Comparison of ENCODE assay signal across 13 cellular contexts in genomic region chr3:29004885-29005599, GRCh38.
DNase-seq lines count a peak whose midpoint lies in the region; ATAC-seq lines count a peak whose summit lies in the region.
"Had no signal": no experiment of that assay in that cellular context is flagged by ENCODE, and none has a peak within 500 bp of the region (broad histone marks: within the 10 kb centered on the region; RNA-seq: fewer than 3 reads in every experiment).

No MANE protein-coding gene starts in this region.

- H3K9me3 ChIP-seq in CD8-positive, alpha-beta memory T cell (ENCODE audit: low read length), result no peaks in the 10 kb centered on the region
- H3K9me3 ChIP-seq: right lobe of liver, tibial artery had no signal

- no peaks in the 10 kb centered on the region for H3K4me1 Mint-ChIP-seq in naive thymus-derived CD8-positive, alpha-beta T cell
- H3K4me1 Mint-ChIP-seq in CD8-positive, alpha-beta memory T cell, result no peaks in the 10 kb centered on the region
- H3K4me1 Mint-ChIP-seq in activated T-cell treated with anti-CD3 and anti-CD28 coated beads, Interleukin-2, amount 50 U/mL, for 72 hours (ENCODE audit: low read depth), result no peaks in the 10 kb centered on the region
- H3K4me1 Mint-ChIP-seq: T-helper 17 cell had no signal

- no peaks in the 10 kb centered on the region for H3K4me1 ChIP-seq in CD8-positive, alpha-beta memory T cell (ENCODE audit: insufficient read depth, low read length)
- H3K4me1 ChIP-seq: right lobe of liver, tibial artery had no signal

- ATAC-seq in GM18861 (IDR thresholded peaks at IDR 0.05; ENCODE audit: unreplicated experiment), result peak; percentile 100
- ATAC-seq in GM21381 (IDR thresholded peaks at IDR 0.05; ENCODE audit: unreplicated experiment), result peak; percentile 99
- peak; percentile 97 for ATAC-seq in HG02970 (IDR thresholded peaks at IDR 0.05; ENCODE audit: low FRiP score, unreplicated experiment)
- ATAC-seq in HG03565 (IDR thresholded peaks at IDR 0.05; ENCODE audit: unreplicated experiment), result peak; percentile 100
- no peak for ATAC-seq in naive thymus-derived CD8-positive, alpha-beta T cell
- ATAC-seq in activated T-cell treated with anti-CD3 and anti-CD28 coated beads, Interleukin-2, amount 50 U/mL, for 72 hours (replicated peaks in 1 of 2), result no peak
- ATAC-seq: right lobe of liver, T-helper 17 cell had no signal

- no peaks in the 10 kb centered on the region for H3K36me3 ChIP-seq in CD8-positive, alpha-beta memory T cell (ENCODE audit: insufficient read depth, low read length)
- H3K36me3 ChIP-seq: right lobe of liver, tibial artery had no signal

- H3K4me3 ChIP-seq in CD8-positive, alpha-beta memory T cell (ENCODE audit: low read length), result no peak overlapping the region
- H3K4me3 ChIP-seq: right lobe of liver, tibial artery had no signal

- H3K27ac Mint-ChIP-seq in naive thymus-derived CD8-positive, alpha-beta T cell, result no peak overlapping the region
- H3K27ac Mint-ChIP-seq in CD8-positive, alpha-beta memory T cell, result no peak overlapping the region
- no peak overlapping the region for H3K27ac Mint-ChIP-seq in activated T-cell treated with anti-CD3 and anti-CD28 coated beads, Interleukin-2, amount 50 U/mL, for 72 hours
- H3K27ac Mint-ChIP-seq: T-helper 17 cell had no signal

- no peaks in the 10 kb centered on the region for H3K36me3 Mint-ChIP-seq in naive thymus-derived CD8-positive, alpha-beta T cell
- H3K36me3 Mint-ChIP-seq in CD8-positive, alpha-beta memory T cell, result no peaks in the 10 kb centered on the region
- no peaks in the 10 kb centered on the region for H3K36me3 Mint-ChIP-seq in activated T-cell treated with anti-CD3 and anti-CD28 coated beads, Interleukin-2, amount 50 U/mL, for 72 hours (ENCODE audit: insufficient read depth in 2 of 2)

- POLR2A ChIA-PET in naive thymus-derived CD8-positive, alpha-beta T cell (lab: Charles Lee), result no interaction called here
- POLR2A ChIA-PET in CD8-positive, alpha-beta memory T cell (lab: Charles Lee), result no interaction called here

- no peak for DNase-seq in naive thymus-derived CD8-positive, alpha-beta T cell
- no peak for DNase-seq in DMS53 treated with DMSO at 0.1 percent for 48 hours (lab: John Stamatoyannopoulos, UW; ENCODE audit: unreplicated experiment)
- no peak for DNase-seq in CD8-positive, alpha-beta memory T cell
- DNase-seq in activated T-cell treated with anti-CD3 and anti-CD28 coated beads, Interleukin-2, amount 50 U/mL, for 72 hours, result no peak
- DNase-seq: activated CD4-positive, alpha-beta T cell treated with anti-CD3 and anti-CD28 coated beads, Interleukin-2, amount 50 U/mL, for 48 hours; NCI-H1436 treated with DMSO at 0.1 percent for 48 hours; right lobe of liver; T-helper 17 cell; tibial artery had no signal

- no peak overlapping the region for H3K4me3 Mint-ChIP-seq in naive thymus-derived CD8-positive, alpha-beta T cell
- no peak overlapping the region for H3K4me3 Mint-ChIP-seq in CD8-positive, alpha-beta memory T cell
- no peak overlapping the region for H3K4me3 Mint-ChIP-seq in activated T-cell treated with anti-CD3 and anti-CD28 coated beads, Interleukin-2, amount 50 U/mL, for 72 hours
- H3K4me3 Mint-ChIP-seq: T-helper 17 cell had no signal

- peaks cover 0 to 4% (median 0%) of the 10 kb centered on the region in 5 donors for H3K27me3 Mint-ChIP-seq in naive thymus-derived CD8-positive, alpha-beta T cell
- H3K27me3 Mint-ChIP-seq in CD8-positive, alpha-beta memory T cell, result peaks cover 0 to 1% of the 10 kb centered on the region in 2 donors
- no peaks in the 10 kb centered on the region for H3K27me3 Mint-ChIP-seq in activated T-cell treated with anti-CD3 and anti-CD28 coated beads, Interleukin-2, amount 50 U/mL, for 72 hours (ENCODE audit: low read depth)
- H3K27me3 Mint-ChIP-seq: T-helper 17 cell had no signal

- CTCF ChIA-PET in CD8-positive, alpha-beta memory T cell (lab: Charles Lee), result no interaction called here

- no peaks in the 10 kb centered on the region for H3K27me3 ChIP-seq in CD8-positive, alpha-beta memory T cell (ENCODE audit: insufficient read depth, low read length, poor library complexity, severe bottlenecking)
- H3K27me3 ChIP-seq: right lobe of liver, tibial artery had no signal

- no peaks in the 10 kb centered on the region for H3K9me3 Mint-ChIP-seq in naive thymus-derived CD8-positive, alpha-beta T cell
- H3K9me3 Mint-ChIP-seq in CD8-positive, alpha-beta memory T cell, result peaks cover 0 to 2% (median 0%) of the 10 kb centered on the region in 5 donors
- peaks cover 0 to 4% of the 10 kb centered on the region in 2 donors for H3K9me3 Mint-ChIP-seq in activated T-cell treated with anti-CD3 and anti-CD28 coated beads, Interleukin-2, amount 50 U/mL, for 72 hours

- H3K27ac ChIP-seq in CD8-positive, alpha-beta memory T cell (ENCODE audit: low read depth, low read length), result no peak overlapping the region
- H3K27ac ChIP-seq: right lobe of liver, tibial artery had no signal

Comparison
In these comparisons a context has a peak if more than half of its experiments do, and no peak if none do; other contexts are left out.
1. ATAC-seq: peak in GM18861 (single experiment), GM21381 (single experiment), HG02970 (single experiment) and HG03565 (single experiment); none in naive thymus-derived CD8-positive, alpha-beta T cell (0 of 2) and activated T-cell treated with anti-CD3 and anti-CD28 coated beads, Interleukin-2, amount 50 U/mL, for 72 hours (0 of 2).